Comparison of ENCODE assay signal across 1 cellular context in genomic region chr7:123204206-123204835, GRCh38.
TF ChIP-seq lines count a peak whose summit lies in the region.

No MANE protein-coding gene starts in this region.

TF ChIP-seq in H1, 55 proteins besides CTCF, POLR2A, EP300 and RAD21:
- TF ChIP-seq CEBPB (IDR thresholded peaks at IDR 0.05; ENCODE audit: low read depth, low read length) = no peak
- no peak for TF ChIP-seq RXRA (IDR thresholded peaks at IDR 0.05; ENCODE audit: insufficient read depth, low read depth, low read length)
- no peak for TF ChIP-seq HDAC6 (IDR thresholded peaks at IDR 0.05; ENCODE audit: low read depth, low read length)
- no peak for TF ChIP-seq E2F6 (IDR thresholded peaks at IDR 0.05)
- TF ChIP-seq EZH2 (IDR thresholded peaks at IDR 0.05; ENCODE audit: low read depth, low read length, severe bottlenecking) = no peak
- TF ChIP-seq CREB1 (IDR thresholded peaks at IDR 0.05) = no peak
- no peak for TF ChIP-seq POLR2AphosphoS5 (IDR thresholded peaks at IDR 0.05; ENCODE audit: low read depth, low read length)
- TF ChIP-seq GABPA (IDR thresholded peaks at IDR 0.05; ENCODE audit: borderline replicate concordance, insufficient read depth, low read length) = no peak
